Comparison of ENCODE assay signal across 16 cellular contexts in genomic region chr9:133042676-133043075, GRCh38. TPM values are rescaled to one million over a fixed set of nuclear protein-coding genes. Genes with fewer than 3 reads are reported as not detected.
DNase-seq lines count a peak whose midpoint lies in the region; ATAC-seq and TF ChIP-seq lines count a peak whose summit lies in the region.
"Had no signal": no experiment of that assay in that cellular context is flagged by ENCODE, and none has a peak within 500 bp of the region (broad histone marks: within the 10 kb centered on the region; RNA-seq: fewer than 3 reads in every experiment).

No MANE protein-coding gene starts in this region.

- no peak overlapping the region for H3K18ac ChIP-seq in mesenchymal stem cell (ENCODE audit: low read depth in 1 of 2, low read length in 2 of 2)

- peaks cover 50% of the 10 kb centered on the region for H3K79me1 ChIP-seq in mesenchymal stem cell (replicated peaks; ENCODE audit: low read length, poor library complexity, severe bottlenecking)

- H2AK5ac ChIP-seq in mesenchymal stem cell (ENCODE audit: low read length, severe bottlenecking), result no peak overlapping the region

- no peak overlapping the region for H2BK15ac ChIP-seq in mesenchymal stem cell (ENCODE audit: low read depth, poor library complexity, severe bottlenecking)

- H3K4me1 ChIP-seq in right cardiac atrium (ENCODE audit: control insufficient read depth, insufficient read depth, low read length) (no peaks in the 10 kb centered on the region), adrenal gland (replicated peaks in 1 of 2) (peaks cover 6 to 9% of the 10 kb centered on the region in 2 donors), mesenchymal stem cell (ENCODE audit: control insufficient read depth, insufficient read depth, low read depth, low read length) (no peaks in the 10 kb centered on the region)

- H2BK5ac ChIP-seq in mesenchymal stem cell (ENCODE audit: low read depth, low read length, poor library complexity, severe bottlenecking), result no peak overlapping the region

- H4K91ac ChIP-seq in mesenchymal stem cell (ENCODE audit: low read length), result no peak overlapping the region

- no peak for TF ChIP-seq POLR2A in adrenal gland (IDR thresholded peaks at IDR 0.05)

- H3K27me3 ChIP-seq in right cardiac atrium (ENCODE audit: control insufficient read depth, insufficient read depth) (no peaks in the 10 kb centered on the region), adrenal gland (no peaks in the 10 kb centered on the region), mesenchymal stem cell (ENCODE audit: control insufficient read depth in 1 of 2, insufficient read depth in 1 of 2, low read length in 2 of 2) (no peaks in the 10 kb centered on the region)

- H3K4ac ChIP-seq in mesenchymal stem cell (ENCODE audit: low read depth in 1 of 2, low read length in 2 of 2), result no peak overlapping the region

- H2BK12ac ChIP-seq in mesenchymal stem cell (ENCODE audit: low read length in 2 of 2), result no peak overlapping the region

- no peaks in the 10 kb centered on the region for H3K9me3 ChIP-seq in right cardiac atrium (ENCODE audit: control insufficient read depth, low read length)
- H3K9me3 ChIP-seq in adrenal gland (replicated peaks in 1 of 3), result no peaks in the 10 kb centered on the region
- H3K9me3 ChIP-seq in mesenchymal stem cell (ENCODE audit: control insufficient read depth, low read length), result no peaks in the 10 kb centered on the region

- 86% methylated on average over 8 of the region's 8 CpGs for WGBS in right cardiac atrium
- 59 to 75% (median 62%) methylated on average over 8 of the region's 8 CpGs for WGBS in adrenal gland, 4 donors
- WGBS in mesenchymal stem cell, result 95% methylated on average over 8 of the region's 8 CpGs

- peak overlapping the region; percentile 38 for H4K8ac ChIP-seq in mesenchymal stem cell (ENCODE audit: low read length)

- H3K23ac ChIP-seq in mesenchymal stem cell (ENCODE audit: low read length in 2 of 2), result no peak overlapping the region

- ATAC-seq in Right ventricle myocardium superior (ENCODE audit: poor library complexity), result peak; percentile 26
- no peak for ATAC-seq in right cardiac atrium
- ATAC-seq in GM19463 (IDR thresholded peaks at IDR 0.05; ENCODE audit: unreplicated experiment), result no peak
- ATAC-seq in HG03469 (IDR thresholded peaks at IDR 0.05; ENCODE audit: unreplicated experiment), result no peak
- ATAC-seq: GM23338, HCT116 had no signal

- no peak for TF ChIP-seq CTCF in adrenal gland (IDR thresholded peaks at IDR 0.05)

- intact Hi-C loops in Right ventricle myocardium superior (cut with DNase I) (loop anchor here (5.0 kb wide), 1 partner anchor 55 kb away; no protein-coding TSS in a partner anchor), right cardiac atrium (cut with DNase I) (loop anchor here in 1 of 4 donors (5.0 kb wide), 1 partner anchor 105 kb away; no protein-coding TSS in a partner anchor), adrenal gland (cut with DNase I) (loop anchor here (5.0 to 10.0 kb wide), 3 partner anchors 52 to 102 kb away; no protein-coding TSS in a partner anchor)

- H3K27ac ChIP-seq in right cardiac atrium (ENCODE audit: low read length), result no peak overlapping the region
- H3K27ac ChIP-seq in adrenal gland, result no peak overlapping the region
- no peak overlapping the region for H3K27ac ChIP-seq in mesenchymal stem cell (ENCODE audit: low read length, poor library complexity, severe bottlenecking)

- H3K9ac ChIP-seq in mesenchymal stem cell (ENCODE audit: low read length), result no peak overlapping the region

- no peak overlapping the region for H3K14ac ChIP-seq in mesenchymal stem cell (ENCODE audit: low read length in 2 of 2)

- H2AFZ ChIP-seq in mesenchymal stem cell (ENCODE audit: low read depth, low read length), result no peak overlapping the region
- H2AFZ ChIP-seq: GM23338 had no signal

- DNase-seq in Right ventricle myocardium superior, result no peak
- no peak for DNase-seq in right cardiac atrium
- DNase-seq in adrenal gland, result peak; percentile 42 to 78 (median 48)
- no peak for DNase-seq in mesenchymal stem cell
- DNase-seq in NCI-H1092 treated with DMSO at 0.1 percent for 48 hours (lab: John Stamatoyannopoulos, UW), result no peak
- DNase-seq: Calu3; CD4-positive, alpha-beta memory T cell; COR-L47; DMS53; DMS79 treated with DMSO at 0.1 percent for 48 hours; GF-D8; H9 had no signal

- H3K4me3 ChIP-seq in right cardiac atrium (ENCODE audit: low read length), result no peak overlapping the region
- no peak overlapping the region for H3K4me3 ChIP-seq in adrenal gland
- no peak overlapping the region for H3K4me3 ChIP-seq in mesenchymal stem cell (ENCODE audit: insufficient read depth in 1 of 2, low read depth in 1 of 2, low read length in 2 of 2)
- H3K4me3 ChIP-seq: GM23338 had no signal

- H2BK120ac ChIP-seq in mesenchymal stem cell (ENCODE audit: low read depth, low read length), result no peak overlapping the region

- peaks cover 0 to 59% of the 10 kb centered on the region in 2 donors for H3K36me3 ChIP-seq in adrenal gland (replicated peaks in 1 of 2)
- H3K36me3 ChIP-seq in mesenchymal stem cell (ENCODE audit: control insufficient read depth in 1 of 2, insufficient read depth in 2 of 2, low read depth in 1 of 2, low read length in 2 of 2), result peaks cover 56 to 66% of the 10 kb centered on the region in 2 experiments

- no peak overlapping the region for H3K4me2 ChIP-seq in mesenchymal stem cell (ENCODE audit: low read length, poor library complexity, severe bottlenecking)
- H3K4me2 ChIP-seq: GM23338 had no signal

RNA-seq across cellular contexts. Expression of gene GTF3C5, which starts 11.9 kb away (rescaled TPM):
- total RNA-seq in Right ventricle myocardium superior (49.0 TPM), right cardiac atrium (10 to 100 TPM; 28.9 to 41.1 (median 32.4) TPM), adrenal gland (10 to 100 TPM; 43.9 to 84.5 (median 57.4) TPM)
- polyA plus RNA-seq in right cardiac atrium (39.2 TPM), adrenal gland (100 to 1,000 TPM in 1 of 3 donors, 10 to 100 TPM in 2; 51.2 to 139 (median 99.5) TPM)
- 31.5 TPM for polyA plus RNA-seq in mesenchymal stem cell (2013, experiment 1 of 2)
- 30.0 TPM for polyA plus RNA-seq in mesenchymal stem cell (2013, experiment 2 of 2)

RNA-seq across cellular contexts. Expression of gene CEL, which starts 19.1 kb away (rescaled TPM):
- total RNA-seq in Right ventricle myocardium superior (7.3 TPM), right cardiac atrium (1 to 10 TPM; 2.9 to 9.7 (median 5.2) TPM), adrenal gland (1 to 10 TPM in 5 of 8 donors, under 1 TPM in 2, not detected in 1; 0.28 to 6.1 (median 1.6) TPM)
- polyA plus RNA-seq in right cardiac atrium (2.8 TPM), adrenal gland (1 to 10 TPM in 2 of 3 donors, under 1 TPM in 1; 0.27 to 2.7 (median 2.4) TPM)
- polyA plus RNA-seq in mesenchymal stem cell (2013, experiment 1 of 2), result 0.57 TPM
- 0.55 TPM for polyA plus RNA-seq in mesenchymal stem cell (2013, experiment 2 of 2)

Comparison
In these comparisons a context has a peak if more than half of its experiments do, and no peak if none do; other contexts are left out.
1. DNase-seq: peak in adrenal gland (7 of 7); none in Right ventricle myocardium superior (single experiment), right cardiac atrium (0 of 3), mesenchymal stem cell (single experiment) and NCI-H1092 treated with DMSO at 0.1 percent for 48 hours (single experiment).